In the genomic region with DNA sequence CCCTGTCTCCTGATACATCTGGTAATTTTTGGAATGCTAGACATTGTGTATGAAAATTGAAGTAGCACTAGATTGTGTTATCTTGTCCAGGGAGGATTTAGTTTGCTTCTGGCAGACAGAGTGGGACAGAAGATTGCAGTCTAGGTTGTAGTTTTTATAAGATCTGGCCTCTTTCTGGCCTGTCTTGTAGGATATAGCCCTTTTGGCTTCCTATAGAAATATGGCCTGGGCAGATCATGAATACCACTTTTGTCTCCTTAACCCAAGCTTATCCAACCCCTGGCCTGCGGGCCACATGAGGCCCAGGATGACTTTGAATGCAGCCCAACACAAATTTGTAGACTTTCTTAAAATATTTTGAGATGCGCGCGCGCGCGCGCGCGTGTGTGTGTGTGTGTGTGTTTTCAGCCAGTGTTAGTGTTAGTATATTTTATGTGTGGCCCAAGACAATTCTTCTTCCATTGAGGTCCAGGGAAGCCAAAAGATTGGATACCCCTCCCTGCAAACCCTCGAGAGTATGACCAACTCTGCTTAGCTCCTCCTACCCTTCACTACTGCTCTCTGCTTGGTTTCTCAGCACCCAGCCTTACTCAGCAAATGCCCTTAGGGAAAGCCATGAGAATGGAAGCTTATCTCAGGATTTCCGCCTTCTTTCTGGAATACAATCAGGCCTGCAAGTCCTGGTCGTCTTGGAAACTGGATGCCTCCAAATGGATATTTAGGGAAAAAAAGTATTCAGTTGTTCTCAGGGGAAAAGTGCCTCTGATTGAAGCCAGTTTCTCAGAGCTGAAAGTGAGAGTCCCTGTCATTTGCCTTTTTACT, we compare ENCODE assay signal across 9 cellular contexts. TPM values are rescaled to one million over a fixed set of nuclear protein-coding genes. Genes with fewer than 3 reads are reported as not detected.
DNase-seq lines count a peak whose midpoint lies in the region; ATAC-seq and TF ChIP-seq lines count a peak whose summit lies in the region.
"Had no signal": no experiment of that assay in that cellular context is flagged by ENCODE, and none has a peak within 500 bp of the region (broad histone marks: within the 10 kb centered on the region; RNA-seq: fewer than 3 reads in every experiment).

No MANE protein-coding gene starts in this region.

- ATAC-seq in GM21529 (IDR thresholded peaks at IDR 0.05; ENCODE audit: unreplicated experiment) (peak; percentile 28), GM18870 (IDR thresholded peaks at IDR 0.05; ENCODE audit: unreplicated experiment) (no peak)

- H3K4me3 ChIP-seq in epithelial cell of esophagus (ENCODE audit: low read length): no peak overlapping the region
- H3K4me3 ChIP-seq: adrenal gland had no signal

- DNase-seq in OCI-M1 (lab: John Stamatoyannopoulos, UW) (peak; percentile 82), epithelial cell of esophagus (ENCODE audit: low read depth) (peak; percentile 92), renal cortical epithelial cell (ENCODE audit: low read depth) (peak; percentile 86), NCI-H1930 (lab: John Stamatoyannopoulos, UW) (no peak), RPMI8226 (no peak), DMS53 (lab: John Stamatoyannopoulos, UW) (no peak)

- TF ChIP-seq CTCF in epithelial cell of esophagus (IDR thresholded peaks at IDR 0.05; ENCODE audit: insufficient read depth, low read depth, low read length, missing control alignments): no peak

RNA-seq across cellular contexts. Expression of gene ANKRD33B, which starts 26.6 kb away (rescaled TPM):
- total RNA-seq in renal cortical epithelial cell: 8.2 and 32.9 TPM in 2 replicates

Comparison
In these comparisons a context has a peak if more than half of its experiments do, and no peak if none do; other contexts are left out.
1. DNase-seq: peak in OCI-M1 (single experiment), epithelial cell of esophagus (single experiment) and renal cortical epithelial cell (single experiment); none in NCI-H1930 (0 of 2), RPMI8226 (single experiment) and DMS53 (single experiment).